10 cellular contexts compared by ENCODE assay signal in the genomic region with DNA sequence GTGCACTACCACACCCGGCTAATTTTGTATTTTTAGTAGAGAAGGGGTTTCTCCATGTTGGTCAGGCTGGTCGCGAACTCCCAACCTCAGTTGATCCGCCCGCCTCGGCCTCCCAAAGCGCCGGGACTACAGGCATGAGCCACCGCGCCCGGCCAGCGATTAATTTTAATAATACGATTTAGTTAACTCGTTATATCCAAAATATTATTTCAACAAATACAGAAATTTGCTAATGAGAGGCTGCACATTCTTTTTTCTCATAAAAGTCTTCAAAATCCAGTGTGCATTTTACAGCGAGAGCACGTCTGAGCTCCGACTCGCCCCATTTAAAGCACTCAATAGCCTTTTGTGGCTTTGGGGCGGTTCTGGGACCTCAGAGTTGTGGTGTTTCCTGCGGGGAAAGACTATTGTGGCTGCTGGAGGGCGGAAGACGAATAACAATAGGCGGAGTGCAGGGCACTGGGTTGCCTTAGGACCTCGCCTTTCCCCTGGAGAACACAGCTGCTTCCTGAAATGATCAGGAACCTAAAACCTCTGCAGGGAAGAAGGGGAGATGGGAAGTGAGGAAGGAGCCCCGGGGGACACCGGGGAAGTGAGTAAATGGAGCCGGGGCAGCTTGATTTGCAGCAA. TPM values are rescaled to one million over a fixed set of nuclear protein-coding genes. Genes with fewer than 3 reads are reported as not detected.
DNase-seq lines count a peak whose midpoint lies in the region; ATAC-seq, FAIRE-seq and TF ChIP-seq lines count a peak whose summit lies in the region.
"Had no signal": no experiment of that assay in that cellular context is flagged by ENCODE, and none has a peak within 500 bp of the region (broad histone marks: within the 10 kb centered on the region; RNA-seq: fewer than 3 reads in every experiment).

No MANE protein-coding gene starts in this region.

- H3K36me3 Mint-ChIP-seq in activated T-helper 17 cell treated with anti-CD3 and anti-CD28 coated beads, Interleukin-2, amount 50 U/mL, for 72 hours (ENCODE audit: low read depth), result no peaks in the 10 kb centered on the region

- peak overlapping the region; percentile 71 for H3K4me3 Mint-ChIP-seq in activated T-helper 17 cell treated with anti-CD3 and anti-CD28 coated beads, Interleukin-2, amount 50 U/mL, for 72 hours

- no peaks in the 10 kb centered on the region for H3K9me3 Mint-ChIP-seq in activated T-helper 17 cell treated with anti-CD3 and anti-CD28 coated beads, Interleukin-2, amount 50 U/mL, for 72 hours

- H3K4me1 ChIP-seq in right lobe of liver (peaks cover 0 to 7% (median 4%) of the 10 kb centered on the region in 4 donors), ascending aorta (peaks cover under 1 to 8% of the 10 kb centered on the region in 2 donors)

- H3K27ac ChIP-seq in right lobe of liver (peak overlapping the region in 2 of 3 donors; percentile 10 to 28), ascending aorta (no peak overlapping the region)

- H3K4me1 Mint-ChIP-seq in activated T-helper 17 cell treated with anti-CD3 and anti-CD28 coated beads, Interleukin-2, amount 50 U/mL, for 72 hours, result peaks cover 25% of the 10 kb centered on the region

- H3K27me3 Mint-ChIP-seq in activated T-helper 17 cell treated with anti-CD3 and anti-CD28 coated beads, Interleukin-2, amount 50 U/mL, for 72 hours, result no peaks in the 10 kb centered on the region

- H3K27ac Mint-ChIP-seq in activated T-helper 17 cell treated with anti-CD3 and anti-CD28 coated beads, Interleukin-2, amount 50 U/mL, for 72 hours, result peak overlapping the region; percentile 5

- no peak for FAIRE-seq in H54 (lab: Jason Lieb, UNC)

- H3K27me3 ChIP-seq in right lobe of liver, result no peaks in the 10 kb centered on the region
- no peaks in the 10 kb centered on the region for H3K27me3 ChIP-seq in ascending aorta

- no peak for TF ChIP-seq POLR2A in right lobe of liver (IDR thresholded peaks at IDR 0.05)
- TF ChIP-seq POLR2A in H54 (IDR thresholded peaks at IDR 0.05; ENCODE audit: low read depth, low read length), result no peak

- intact Hi-C loops in right lobe of liver (cut with DNase I), result no loop called here
- intact Hi-C loops in ascending aorta (cut with DNase I), result no loop called here

- H3K9me3 ChIP-seq in right lobe of liver, result no peaks in the 10 kb centered on the region
- H3K9me3 ChIP-seq in ascending aorta, result no peaks in the 10 kb centered on the region

- 62% methylated on average over 24 of the region's 27 CpGs for WGBS in right lobe of liver (ENCODE audit: insufficient coverage, low coverage, low lambda C conversion rate, missing lambda C conversion rate)

- H3K4me3 ChIP-seq in right lobe of liver (no peak overlapping the region), ascending aorta (no peak overlapping the region)

- no peak for ATAC-seq in activated T-helper 17 cell treated with anti-CD3 and anti-CD28 coated beads, Interleukin-2, amount 50 U/mL, for 72 hours (replicated peaks)
- ATAC-seq in right lobe of liver (peak in 2 of 4 donors; percentile 1 to 4), GM21447 (IDR thresholded peaks at IDR 0.05; ENCODE audit: unreplicated experiment) (no peak)

- DNase-seq in stimulated activated CD4-positive, alpha-beta T cell treated with anti-CD3 and anti-CD28 coated beads, Interleukin-2, amount 100 ng/mL, for 24 hours, result peak; percentile 39 to 45
- no peak for DNase-seq in stimulated activated CD4-positive, alpha-beta T cell treated with anti-CD3 and anti-CD28 coated beads, Interleukin-2, amount 100 ng/mL, for 48 hours
- DNase-seq in right lobe of liver (peak in 1 of 3 donors; percentile 51), H54 (ENCODE audit: insufficient read length, low spot score) (no peak), NCI-H748 (lab: John Stamatoyannopoulos, UW; ENCODE audit: unreplicated experiment) (no peak), ascending aorta (ENCODE audit: low spot score in 2 of 2) (no peak)
- DNase-seq: NCI-H2081 treated with DMSO at 0.1 percent for 48 hours had no signal

- no peak for TF ChIP-seq CTCF in right lobe of liver (IDR thresholded peaks at IDR 0.05)
- no peak for TF ChIP-seq CTCF in ascending aorta (IDR thresholded peaks at IDR 0.05)

- H3K36me3 ChIP-seq in right lobe of liver, result no peaks in the 10 kb centered on the region
- H3K36me3 ChIP-seq in ascending aorta, result no peaks in the 10 kb centered on the region

RNA-seq across cellular contexts. Expression of gene ZSCAN10, which starts 2.9 kb away (rescaled TPM):
- under 1 TPM; 0.34 to 0.45 TPM for total RNA-seq in activated T-helper 17 cell treated with anti-CD3 and anti-CD28 coated beads, Interleukin-2, amount 50 U/mL, for 72 hours
- not detected for total RNA-seq in right lobe of liver
- not detected for total RNA-seq in ascending aorta
- total RNA-seq: epithelial cell of proximal tubule had no signal

RNA-seq across cellular contexts. Expression of gene ZNF205, which starts 10.4 kb away (rescaled TPM):
- not detected for total RNA-seq in activated T-helper 17 cell treated with anti-CD3 and anti-CD28 coated beads, Interleukin-2, amount 50 U/mL, for 72 hours
- total RNA-seq in right lobe of liver (1 to 10 TPM; 4.0 to 8.4 (median 5.4) TPM), ascending aorta (49.8 TPM)

RNA-seq across cellular contexts. Expression of gene ZNF213, which starts 32.9 kb away (rescaled TPM):
- total RNA-seq in activated T-helper 17 cell treated with anti-CD3 and anti-CD28 coated beads, Interleukin-2, amount 50 U/mL, for 72 hours, result 1 to 10 TPM; 6.4 to 8.6 TPM
- 1 to 10 TPM; 1.3 to 4.4 (median 1.7) TPM for total RNA-seq in right lobe of liver
- total RNA-seq in ascending aorta, result 25.3 TPM

RNA-seq across cellular contexts. Expression of gene IL32, which starts 36.5 kb away (rescaled TPM):
- 1,000 to 10,000 TPM; 3,603 to 3,666 TPM for total RNA-seq in activated T-helper 17 cell treated with anti-CD3 and anti-CD28 coated beads, Interleukin-2, amount 50 U/mL, for 72 hours
- 1,000 to 10,000 TPM in 2 of 6 experiments, 100 to 1,000 TPM in 4; 204 to 1,268 (median 669) TPM for total RNA-seq in right lobe of liver
- total RNA-seq in ascending aorta, result 139 TPM

RNA-seq across cellular contexts. Expression of gene MMP25, which starts 55.6 kb away (rescaled TPM):
- 1 to 10 TPM; 5.9 to 7.1 TPM for total RNA-seq in activated T-helper 17 cell treated with anti-CD3 and anti-CD28 coated beads, Interleukin-2, amount 50 U/mL, for 72 hours
- total RNA-seq in right lobe of liver (1 to 10 TPM; 1.3 to 2.0 (median 1.6) TPM), ascending aorta (0.21 TPM)

Comparison
In these comparisons a context has a peak if more than half of its experiments do, and no peak if none do; other contexts are left out.
1. DNase-seq: peak in stimulated activated CD4-positive, alpha-beta T cell treated with anti-CD3 and anti-CD28 coated beads, Interleukin-2, amount 100 ng/mL, for 24 hours (2 of 2); none in stimulated activated CD4-positive, alpha-beta T cell treated with anti-CD3 and anti-CD28 coated beads, Interleukin-2, amount 100 ng/mL, for 48 hours (0 of 2), H54 (single experiment), NCI-H748 (single experiment) and ascending aorta (0 of 2).
2. H3K27ac ChIP-seq: peak in right lobe of liver (2 of 3); none in ascending aorta (0 of 2).
3. RNA of gene ZNF205, which starts 10.4 kb away (total RNA-seq): 49.8 TPM in ascending aorta (single experiment) and 4.0 to 8.4 TPM in right lobe of liver; not detected in activated T-helper 17 cell treated with anti-CD3 and anti-CD28 coated beads, Interleukin-2, amount 50 U/mL, for 72 hours; every median in the first group is over 4 times any median in the second.